ENCODE assay signal across 14 cellular contexts in the genomic region with DNA sequence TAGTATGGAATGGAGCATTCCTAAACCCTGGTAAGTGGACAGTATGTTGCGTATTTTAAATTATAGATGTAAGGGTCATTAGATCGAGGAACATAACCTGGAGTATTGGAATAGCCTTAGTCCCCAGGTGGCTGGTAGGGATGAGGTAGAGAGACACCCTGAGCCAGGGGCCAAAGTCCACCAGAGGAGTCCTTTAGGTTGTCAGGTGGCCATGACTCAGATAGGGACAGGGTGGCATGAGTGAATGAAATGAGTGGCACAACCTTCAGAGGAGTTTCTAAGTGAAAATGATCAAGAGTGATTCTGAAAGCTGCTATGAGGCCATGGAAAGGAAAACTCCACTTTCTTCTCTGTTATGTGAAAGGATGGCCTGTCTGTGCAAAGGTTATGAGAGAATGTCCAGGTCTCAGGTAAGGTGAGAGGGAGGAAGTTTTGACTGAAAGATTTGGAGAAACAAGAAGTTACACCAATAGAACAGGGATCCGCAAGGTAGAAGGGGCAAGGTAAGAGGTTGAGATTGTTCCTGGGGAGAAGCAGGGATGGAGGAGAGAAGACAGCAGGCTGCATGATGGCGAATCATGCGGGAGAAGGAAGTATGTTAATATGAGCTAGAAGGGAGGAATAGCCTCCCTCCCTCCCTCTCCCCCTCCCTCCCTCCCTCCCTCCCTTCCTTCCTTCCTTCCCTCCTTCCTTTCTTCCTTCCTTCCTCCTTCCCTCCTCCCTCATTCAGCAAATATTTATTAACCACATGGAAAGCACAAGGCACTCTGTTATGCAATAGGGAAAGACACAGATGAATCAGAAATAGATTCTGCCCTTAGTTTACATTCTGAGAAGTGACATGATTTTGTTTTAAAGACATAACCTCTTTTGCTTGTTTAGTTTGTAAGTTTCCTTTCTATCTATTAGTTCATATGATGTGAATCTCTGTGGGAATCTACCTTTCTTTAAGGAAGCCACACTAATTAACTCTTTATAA. TPM values are rescaled to one million over a fixed set of nuclear protein-coding genes. Genes with fewer than 3 reads are reported as not detected.
A peak's percentile ranks its signal among the peaks of the same experiment; 100 is the strongest.
DNase-seq lines count a peak whose midpoint lies in the region; ATAC-seq and TF ChIP-seq lines count a peak whose summit lies in the region.
"Had no signal": no experiment of that assay in that cellular context is flagged by ENCODE, and none has a peak within 500 bp of the region (broad histone marks: within the 10 kb centered on the region; RNA-seq: fewer than 3 reads in every experiment).

No MANE protein-coding gene starts in this region.

- H4K91ac ChIP-seq in IMR-90 (ENCODE audit: insufficient read depth, low read depth, low read length) = peak overlapping the region; percentile 14; the same call in 1 of the 2 replicates

- TF ChIP-seq POLR2A in IMR-90 (IDR thresholded peaks at IDR 0.05; ENCODE audit: low read depth, low read length) = no peak

- H2BK120ac ChIP-seq in IMR-90 (ENCODE audit: low read depth, low read length) (0 out of 2 replicates have a peak overlapping the region, but pooled peaks have one; percentile 60), mesendoderm (ENCODE audit: low read depth, low read length) (no peak overlapping the region)

- peak overlapping the region; percentile 18; the same call in 1 of the 2 replicates for H3K4me2 ChIP-seq in IMR-90 (ENCODE audit: low read depth, low read length)
- H3K4me2 ChIP-seq in mesendoderm (ENCODE audit: low read length) = no peak overlapping the region

- DNase-seq in AG10803 (ENCODE audit: low read depth) (peak; percentile 69), IMR-90 (peak; percentile 81), endodermal cell (peak; percentile 13), mucosa of descending colon (peak in 1 of 3 donors; percentile 62), tibial artery (no peak), NCI-H1930 (lab: John Stamatoyannopoulos, UW) (no peak), CD1c-positive myeloid dendritic cell (ENCODE audit: extremely low spot score) (no peak), mesendoderm (no peak)
- DNase-seq: amniotic stem cell, islet precursor cell had no signal

- H3K9ac ChIP-seq in IMR-90 (ENCODE audit: low read depth, low read length) (no peak overlapping the region), endodermal cell (ENCODE audit: extremely low read depth, low read length, poor library complexity, severe bottlenecking) (no peak overlapping the region), mesendoderm (ENCODE audit: low read length) (no peak overlapping the region)

- H2AFZ ChIP-seq in IMR-90 (replicated peaks; ENCODE audit: low read length, poor library complexity) = no peak overlapping the region

- peaks cover 12% of the 10 kb centered on the region for H3K27me3 ChIP-seq in IMR-90 (ENCODE audit: control insufficient read depth, insufficient read depth, low read length)
- peaks cover 63% of the 10 kb centered on the region for H3K27me3 ChIP-seq in endodermal cell (ENCODE audit: control insufficient read depth, insufficient read depth, low read length, poor library complexity, severe bottlenecking)
- H3K27me3 ChIP-seq in tibial artery = peaks cover 0 to 34% of the 10 kb centered on the region in 2 donors
- no peaks in the 10 kb centered on the region for H3K27me3 ChIP-seq in mesendoderm (ENCODE audit: insufficient read depth, low read length, poor library complexity)

- peaks cover 3% of the 10 kb centered on the region; the same call in 1 of the 2 replicates for H3K9me1 ChIP-seq in IMR-90 (ENCODE audit: insufficient read depth, low read length)

- H3K23ac ChIP-seq in IMR-90 (ENCODE audit: low read depth, low read length) (no peak overlapping the region), mesendoderm (ENCODE audit: low read length) (no peak overlapping the region)

- TF ChIP-seq CTCF in AG10803 (conservative IDR thresholded peaks at IDR 0.05; ENCODE audit: low read length) (no peak), IMR-90 (conservative IDR thresholded peaks at IDR 0.05; ENCODE audit: low read depth, low read length) (no peak), endodermal cell (conservative IDR thresholded peaks at IDR 0.05) (no peak), mucosa of descending colon (IDR thresholded peaks at IDR 0.05) (no peak), tibial artery (IDR thresholded peaks at IDR 0.05) (no peak)

- H3K79me1 ChIP-seq in IMR-90 (ENCODE audit: low read depth in 1 of 2, low read length in 2 of 2) (no peaks in the 10 kb centered on the region), mesendoderm (ENCODE audit: low read length) (no peaks in the 10 kb centered on the region)

- peak overlapping the region; percentile 77 for H3K18ac ChIP-seq in IMR-90 (ENCODE audit: low read depth, low read length)
- no peak overlapping the region for H3K18ac ChIP-seq in mesendoderm (ENCODE audit: low read length)

- H3K56ac ChIP-seq in IMR-90 (ENCODE audit: extremely low read depth, insufficient read depth, low read length) (no peak overlapping the region), mesendoderm (ENCODE audit: low read length) (no peak overlapping the region)

- intact Hi-C loops in IMR-90 (cut with micrococcal nuclease) = loop anchor here (1.0 kb wide), 1 partner anchor 11 kb away; no protein-coding TSS in a partner anchor
- intact Hi-C loops in mucosa of descending colon (cut with DNase I, micrococcal nuclease) = no loop called here
- intact Hi-C loops in tibial artery (cut with DNase I; ENCODE audit: low total_unique reads) = no loop called here

- H3K9me3 ChIP-seq in IMR-90 (ENCODE audit: control insufficient read depth, insufficient read depth, low read length) (no peaks in the 10 kb centered on the region), endodermal cell (ENCODE audit: control insufficient read depth, low read length) (no peaks in the 10 kb centered on the region), mucosa of descending colon (no peaks in the 10 kb centered on the region), tibial artery (no peaks in the 10 kb centered on the region)

- no peak overlapping the region for H4K5ac ChIP-seq in IMR-90 (ENCODE audit: low read depth, low read length)
- no peak overlapping the region for H4K5ac ChIP-seq in mesendoderm (ENCODE audit: low read length)

- H3K4me3 ChIP-seq in AG10803 (ENCODE audit: low read length) (no peak overlapping the region), IMR-90 (ENCODE audit: insufficient read depth, low read depth, low read length) (no peak overlapping the region), endodermal cell (ENCODE audit: low read length) (no peak overlapping the region), mucosa of descending colon (no peak overlapping the region), tibial artery (no peak overlapping the region), mesendoderm (ENCODE audit: low read length) (no peak overlapping the region)

- H3K36me3 ChIP-seq in IMR-90 (ENCODE audit: control insufficient read depth, insufficient read depth, low read length) (no peaks in the 10 kb centered on the region), endodermal cell (ENCODE audit: control insufficient read depth, insufficient read depth, low read length) (no peaks in the 10 kb centered on the region), mucosa of descending colon (ENCODE audit: low read depth) (no peaks in the 10 kb centered on the region), tibial artery (no peaks in the 10 kb centered on the region), mesendoderm (ENCODE audit: control insufficient read depth, insufficient read depth, low read length) (no peaks in the 10 kb centered on the region)

- peaks cover 9% of the 10 kb centered on the region for H3K4me1 ChIP-seq in IMR-90 (ENCODE audit: control insufficient read depth, insufficient read depth, low read length)
- no peaks in the 10 kb centered on the region for H3K4me1 ChIP-seq in endodermal cell (ENCODE audit: control insufficient read depth, insufficient read depth, low read length)
- H3K4me1 ChIP-seq in mucosa of descending colon (ENCODE audit: low read depth) = peaks cover 4% of the 10 kb centered on the region
- no peaks in the 10 kb centered on the region for H3K4me1 ChIP-seq in tibial artery
- H3K4me1 ChIP-seq in mesendoderm (ENCODE audit: control insufficient read depth, low read depth, low read length) = no peaks in the 10 kb centered on the region

- H2BK20ac ChIP-seq in IMR-90 (ENCODE audit: low read depth, low read length) = peak overlapping the region; percentile 64; the same call in 1 of the 2 replicates

- in situ Hi-C loops in IMR-90 (cut with MboI; ENCODE audit: low sequenced_read_pairs) = no loop called here

- H2BK15ac ChIP-seq in IMR-90 (ENCODE audit: low read depth, low read length) = 0 out of 3 replicates have a peak overlapping the region, but pooled peaks have one; percentile 20
- H2BK15ac ChIP-seq in mesendoderm (replicated peaks; ENCODE audit: low read depth) = no peak overlapping the region

- H3K4ac ChIP-seq in IMR-90 (ENCODE audit: low read depth, low read length) = peak overlapping the region; percentile 40; the same call in 1 of the 2 replicates
- no peak overlapping the region for H3K4ac ChIP-seq in mesendoderm (ENCODE audit: low read depth, low read length)

- no peak overlapping the region for H3K14ac ChIP-seq in IMR-90 (replicated peaks; ENCODE audit: low read depth, low read length)

- no peaks in the 10 kb centered on the region for H4K20me1 ChIP-seq in IMR-90 (ENCODE audit: insufficient read depth, low read length)

- no peak for TF ChIP-seq RAD21 in IMR-90 (IDR thresholded peaks at IDR 0.05; ENCODE audit: low read length)

- H2AK5ac ChIP-seq in IMR-90 (ENCODE audit: low read depth, low read length) = peak overlapping the region; percentile 49
- no peak overlapping the region for H2AK5ac ChIP-seq in mesendoderm (ENCODE audit: low read length)

- dilution Hi-C loops in IMR-90 (cut with HindIII; ENCODE audit: low sequenced_read_pairs, unreplicated experiment) = no loop called here

- POLR2A ChIA-PET in IMR-90 (lab: Charles Lee; ENCODE audit: unreplicated experiment) = interaction anchor here (0.6 kb wide), 1 partner anchor 36 kb away, joined by 7 read pairs; no protein-coding TSS in a partner anchor

- WGBS in IMR-90 (ENCODE audit: extremely low coverage in 2 of 2, insufficient read length in 1 of 2), 2 experiments = 100% methylated on average over 2 of the region's 5 CpGs; no CpG with 5 or more reads in 1 of the 2 experiments
- WGBS in endodermal cell (ENCODE audit: insufficient coverage in 1 of 2, insufficient read length in 1 of 2), 2 experiments = 92 to 100% methylated on average over 3 of the region's 5 CpGs
- WGBS in mesendoderm (ENCODE audit: extremely low coverage, insufficient coverage, low lambda C conversion rate) = no CpG with 5 or more reads among the region's 5 CpGs

- H3K36me3 Mint-ChIP-seq in endodermal cell (ENCODE audit: low read depth) = no peaks in the 10 kb centered on the region
- H3K36me3 Mint-ChIP-seq: natural killer cell treated with Interleukin-12 subunit alpha and Interleukin-12 subunit beta and Interleukin-15 and Interleukin-18, amount 100 ng/mL, for 72 hours had no signal

- peaks cover 77% of the 10 kb centered on the region for H3K27me3 Mint-ChIP-seq in endodermal cell (ENCODE audit: insufficient read depth)

- H3K4me1 Mint-ChIP-seq in endodermal cell = no peaks in the 10 kb centered on the region

- H4K8ac ChIP-seq in IMR-90 (ENCODE audit: low read depth in 2 of 2, low read length in 2 of 2) (no peak overlapping the region), mesendoderm (ENCODE audit: low read depth, low read length) (no peak overlapping the region)

- H2AK9ac ChIP-seq in IMR-90 (replicated peaks; ENCODE audit: low read depth, low read length, poor library complexity) = no peak overlapping the region

- CTCF ChIA-PET in IMR-90 (lab: Yijun Ruan, JAX) = interaction anchor here (0.6 kb wide), 2 partner anchors 20 to 82 kb away, joined by 4 to 8 read pairs; no protein-coding TSS in a partner anchor

- no peak overlapping the region for H3K4me3 Mint-ChIP-seq in endodermal cell
- H3K4me3 Mint-ChIP-seq: natural killer cell treated with Interleukin-12 subunit alpha and Interleukin-12 subunit beta and Interleukin-15 and Interleukin-18, amount 100 ng/mL, for 72 hours had no signal

- no TSS peak for BruUV-seq in IMR-90 (replicated peaks; lab: Mats Ljungman, UMichigan)

- H3K9me3 Mint-ChIP-seq in endodermal cell = no peaks in the 10 kb centered on the region
- H3K9me3 Mint-ChIP-seq: natural killer cell treated with Interleukin-12 subunit alpha and Interleukin-12 subunit beta and Interleukin-15 and Interleukin-18, amount 100 ng/mL, for 72 hours had no signal

- H2BK5ac ChIP-seq in IMR-90 (ENCODE audit: low read depth, low read length, poor library complexity, severe bottlenecking) (peak overlapping the region; percentile 5), mesendoderm (ENCODE audit: low read length) (no peak overlapping the region)

- ATAC-seq in IMR-90 (ENCODE audit: low read depth) (peak; percentile 64), mucosa of descending colon (peak; percentile 98)
- ATAC-seq: natural killer cell treated with Interleukin-12 subunit alpha and Interleukin-12 subunit beta and Interleukin-15 and Interleukin-18, amount 100 ng/mL, for 72 hours; Panc1 had no signal

- H3K27ac Mint-ChIP-seq in endodermal cell = no peak overlapping the region
- H3K27ac Mint-ChIP-seq: natural killer cell treated with Interleukin-12 subunit alpha and Interleukin-12 subunit beta and Interleukin-15 and Interleukin-18, amount 100 ng/mL, for 72 hours had no signal

- no peaks in the 10 kb centered on the region for H3K79me2 ChIP-seq in mesendoderm (ENCODE audit: control insufficient read depth, insufficient read depth, low read length)

- no peak overlapping the region; the same call in 1 of the 2 replicates for H3K27ac ChIP-seq in IMR-90 (ENCODE audit: insufficient read depth, low read length)
- H3K27ac ChIP-seq in endodermal cell (ENCODE audit: low read depth, low read length) = no peak overlapping the region
- H3K27ac ChIP-seq in tibial artery = no peak overlapping the region
- no peak overlapping the region for H3K27ac ChIP-seq in mesendoderm (ENCODE audit: low read depth, low read length)

RNA-seq across cellular contexts. Expression of a gene that starts 14.0 kb away (rescaled TPM):
- not detected in 2 replicates for total RNA-seq in IMR-90 (2012; rRNA removed)
- 0.09 TPM in 1 of 2 replicates, not detected in the other for polyA plus RNA-seq in IMR-90 (2012; rRNA removed)
- 0.02 and 0.04 TPM in 2 replicates for polyA plus RNA-seq in IMR-90 (2012; cell fraction: cytosol; rRNA removed)
- 0.42 TPM in 2 replicates for polyA plus RNA-seq in IMR-90 (2012; cell fraction: nucleus; rRNA removed; ENCODE audit: low replicate concordance)
- not detected for total RNA-seq in endodermal cell
- polyA plus RNA-seq in endodermal cell (2013, experiment 1 of 2) = not detected
- not detected for polyA plus RNA-seq in endodermal cell (2013, experiment 2 of 2)
- total RNA-seq in mucosa of descending colon = 10 to 100 TPM; 40.6 to 99.9 (median 71.7) TPM
- 0.04 TPM for polyA plus RNA-seq in mesendoderm (2013, experiment 1 of 2)
- polyA plus RNA-seq in mesendoderm (2013, experiment 2 of 2) = 0.11 TPM
- total RNA-seq: Daoy, M059J had no signal

RNA-seq across cellular contexts. Expression of a gene that starts 14.1 kb away (rescaled TPM):
- total RNA-seq in IMR-90 (2012; rRNA removed) (13.6 and 15.6 TPM in 2 replicates), endodermal cell (10 to 100 TPM; 24.8 to 34.1 TPM), mucosa of descending colon (100 to 1,000 TPM in 1 of 3 donors, 10 to 100 TPM in 2; 11.9 to 112 (median 25.2) TPM)
- 35.8 and 38.4 TPM in 2 replicates for polyA plus RNA-seq in IMR-90 (2012; rRNA removed)
- polyA plus RNA-seq in IMR-90 (2012; cell fraction: cytosol; rRNA removed) = 19.7 and 21.1 TPM in 2 replicates
- polyA plus RNA-seq in IMR-90 (2012; cell fraction: nucleus; rRNA removed; ENCODE audit: low replicate concordance) = 286 and 363 TPM in 2 replicates
- 90.1 TPM for polyA plus RNA-seq in endodermal cell (2013, experiment 1 of 2)
- polyA plus RNA-seq in endodermal cell (2013, experiment 2 of 2) = 70.2 TPM
- polyA plus RNA-seq in mesendoderm (2013, experiment 1 of 2) = 5.9 TPM
- polyA plus RNA-seq in mesendoderm (2013, experiment 2 of 2) = 5.1 TPM
- total RNA-seq: natural killer cell treated with Interleukin-12 subunit alpha and Interleukin-12 subunit beta and Interleukin-15 and Interleukin-18, amount 100 ng/mL, for 72 hours had no signal

RNA-seq across cellular contexts. Expression of a gene that starts 19.0 kb away (rescaled TPM):
- not detected in 2 replicates for total RNA-seq in IMR-90 (2012; rRNA removed)
- 0.04 TPM in 1 of 2 replicates, not detected in the other for polyA plus RNA-seq in IMR-90 (2012; rRNA removed)
- polyA plus RNA-seq in IMR-90 (2012; cell fraction: cytosol; rRNA removed) = 0.08 TPM in 1 of 2 replicates, not detected in the other
- 0.33 and 0.42 TPM in 2 replicates for polyA plus RNA-seq in IMR-90 (2012; cell fraction: nucleus; rRNA removed; ENCODE audit: low replicate concordance)
- total RNA-seq in endodermal cell = not detected
- 0.53 TPM for polyA plus RNA-seq in endodermal cell (2013, experiment 1 of 2)
- 1.2 TPM for polyA plus RNA-seq in endodermal cell (2013, experiment 2 of 2)
- total RNA-seq in mucosa of descending colon = 10 to 100 TPM; 13.9 to 23.5 (median 20.7) TPM
- polyA plus RNA-seq in mesendoderm (2013, experiment 1 of 2) = 0.06 TPM
- 0.08 TPM for polyA plus RNA-seq in mesendoderm (2013, experiment 2 of 2)
- total RNA-seq: M059J had no signal

RNA-seq across cellular contexts. Expression of a gene that starts 42.5 kb away (rescaled TPM):
- total RNA-seq in IMR-90 (2012; rRNA removed) = 0.18 and 0.28 TPM in 2 replicates
- polyA plus RNA-seq in IMR-90 (2012; rRNA removed) = 2.3 TPM in 2 replicates
- polyA plus RNA-seq in IMR-90 (2012; cell fraction: cytosol; rRNA removed) = 0.10 and 0.38 TPM in 2 replicates
- polyA plus RNA-seq in IMR-90 (2012; cell fraction: nucleus; rRNA removed; ENCODE audit: low replicate concordance) = 26.7 and 90.3 TPM in 2 replicates
- 1 to 10 TPM; 6.4 to 6.6 TPM for total RNA-seq in endodermal cell
- 5.4 TPM for polyA plus RNA-seq in endodermal cell (2013, experiment 1 of 2)
- polyA plus RNA-seq in endodermal cell (2013, experiment 2 of 2) = 5.0 TPM
- total RNA-seq in mucosa of descending colon = 1 to 10 TPM; 3.4 to 6.1 (median 3.8) TPM
- polyA plus RNA-seq in mesendoderm (2013, experiment 1 of 2) = 4.5 TPM
- 4.4 TPM for polyA plus RNA-seq in mesendoderm (2013, experiment 2 of 2)

RNA-seq across cellular contexts. Expression of a gene that starts 43.9 kb away (rescaled TPM):
- 0.56 and 0.72 TPM in 2 replicates for total RNA-seq in IMR-90 (2012; rRNA removed)
- 1.7 and 2.0 TPM in 2 replicates for polyA plus RNA-seq in IMR-90 (2012; rRNA removed)
- 0.49 and 0.66 TPM in 2 replicates for polyA plus RNA-seq in IMR-90 (2012; cell fraction: cytosol; rRNA removed)
- 17.9 and 66.1 TPM in 2 replicates for polyA plus RNA-seq in IMR-90 (2012; cell fraction: nucleus; rRNA removed; ENCODE audit: low replicate concordance)
- 1 to 10 TPM; 7.4 to 9.5 TPM for total RNA-seq in endodermal cell
- polyA plus RNA-seq in endodermal cell (2013, experiment 1 of 2) = 5.6 TPM
- 4.8 TPM for polyA plus RNA-seq in endodermal cell (2013, experiment 2 of 2)
- 1 to 10 TPM; 3.7 to 6.3 (median 5.0) TPM for total RNA-seq in mucosa of descending colon
- polyA plus RNA-seq in mesendoderm (2013, experiment 1 of 2) = 3.4 TPM
- 3.2 TPM for polyA plus RNA-seq in mesendoderm (2013, experiment 2 of 2)

Comparison
In these comparisons a context has a peak if more than half of its experiments do, and no peak if none do; other contexts are left out.
1. DNase-seq: peak in AG10803 (single experiment), IMR-90 (single experiment) and endodermal cell (single experiment); none in tibial artery (0 of 2), NCI-H1930 (0 of 2), CD1c-positive myeloid dendritic cell (single experiment) and mesendoderm (single experiment).
2. RNA of a gene that starts 14.0 kb away (total RNA-seq): 40.6 to 99.9 TPM in mucosa of descending colon; not detected in endodermal cell and not detected in IMR-90; every median in the first group is over 10 times any median in the second.
3. RNA of a gene that starts 19.0 kb away (total RNA-seq): 13.9 to 23.5 TPM in mucosa of descending colon; not detected in endodermal cell and not detected in IMR-90; every median in the first group is over 10 times any median in the second.